18 cellular contexts compared by ENCODE assay signal in genomic region chr7:144283716-144284115, GRCh38. TPM values are rescaled to one million over a fixed set of nuclear protein-coding genes. Genes with fewer than 3 reads are reported as not detected.
"Had no signal": no experiment of that assay in that cellular context is flagged by ENCODE, and none has a peak within 500 bp of the region (broad histone marks: within the 10 kb centered on the region; RNA-seq: fewer than 3 reads in every experiment).

No MANE protein-coding gene starts in this region.

RNA-seq across cellular contexts. Expression of gene CTAGE8, which starts 14.6 kb away (rescaled TPM):
- total RNA-seq: left ventricle myocardium superior, lung microvascular endothelial cell had no signal
- polyA plus RNA-seq: immature natural killer cell had no signal

RNA-seq across cellular contexts. Expression of gene OR2A7, which starts 19.1 kb away (rescaled TPM):
- total RNA-seq: dermis microvascular lymphatic vessel endothelial cell, frontal cortex, lung microvascular endothelial cell had no signal
- polyA plus RNA-seq: immature natural killer cell had no signal

RNA-seq across cellular contexts. Expression of gene OR2A1, which starts 28.5 kb away (rescaled TPM):
- total RNA-seq: chondrocyte, colonic mucosa, endodermal cell, esophagus mucosa, esophagus squamous epithelium, frontal cortex, hepatocyte, kidney, left colon, left lung, left ventricle myocardium superior, lung microvascular endothelial cell, mucosa of gallbladder had no signal
- polyA plus RNA-seq: immature natural killer cell had no signal

RNA-seq across cellular contexts. Expression of gene OR2A42, which starts 44.3 kb away (rescaled TPM):
- total RNA-seq: colonic mucosa, dermis microvascular lymphatic vessel endothelial cell, endodermal cell, esophagus mucosa, heart left ventricle, left colon, left lung, left ventricle myocardium superior, lower lobe of right lung, lung microvascular endothelial cell, mesenteric fat pad, mucosa of gallbladder had no signal
- polyA plus RNA-seq: heart left ventricle, immature natural killer cell had no signal
